In genomic region chr2:1950474-1950873, GRCh38 we compare ENCODE assay signal across 17 cellular contexts.
DNase-seq lines count a peak whose midpoint lies in the region; ATAC-seq and TF ChIP-seq lines count a peak whose summit lies in the region.
"Had no signal": no experiment of that assay in that cellular context is flagged by ENCODE, and none has a peak within 500 bp of the region (broad histone marks: within the 10 kb centered on the region; RNA-seq: fewer than 3 reads in every experiment).

No MANE protein-coding gene starts in this region.

- no peaks in the 10 kb centered on the region for H3K27me3 ChIP-seq in sigmoid colon
- no peaks in the 10 kb centered on the region for H3K27me3 ChIP-seq in upper lobe of left lung
- peaks cover 0 to 34% (median 0%) of the 10 kb centered on the region in 4 donors for H3K27me3 ChIP-seq in esophagus muscularis mucosa
- H3K27me3 ChIP-seq: BLaER1 had no signal

- H3K27ac ChIP-seq in sigmoid colon (no peak overlapping the region), upper lobe of left lung (no peak overlapping the region), esophagus muscularis mucosa (replicated peaks in 1 of 4) (no peak overlapping the region)
- H3K27ac ChIP-seq: BLaER1 had no signal

- no peak for DNase-seq in stimulated activated naive CD8-positive, alpha-beta T cell treated with anti-CD3 and anti-CD28 coated beads, Interleukin-15, amount 100 ng/mL, for 72 hours
- DNase-seq in stimulated activated naive CD8-positive, alpha-beta T cell treated with anti-CD3 and anti-CD28 coated beads, Interleukin-15, Interleukin-2, amounts not matched to agents 100 U/mL and 50 U/mL, for 24 hours, result no peak
- peak; percentile 22 for DNase-seq in sigmoid colon
- no peak for DNase-seq in upper lobe of left lung
- DNase-seq in SKM-1 (lab: John Stamatoyannopoulos, UW; ENCODE audit: unreplicated experiment), result no peak
- DNase-seq in HEK293T (ENCODE audit: extremely low spot score), result no peak
- no peak for DNase-seq in esophagus muscularis mucosa (ENCODE audit: extremely low spot score)
- DNase-seq: 8988T; CD4-positive, alpha-beta memory T cell; DMS79 treated with DMSO at 0.1 percent for 48 hours; GF-D8; H7 had no signal

- H3K4me3 Mint-ChIP-seq in stimulated activated naive CD8-positive, alpha-beta T cell treated with anti-CD3 and anti-CD28 coated beads, Interleukin-15, amount 100 ng/mL, for 72 hours, result no peak overlapping the region
- H3K4me3 Mint-ChIP-seq: CD14-positive monocyte; CD4-positive, alpha-beta memory T cell; GM23338 had no signal

- no peaks in the 10 kb centered on the region for H3K4me1 Mint-ChIP-seq in stimulated activated naive CD8-positive, alpha-beta T cell treated with anti-CD3 and anti-CD28 coated beads, Interleukin-15, amount 100 ng/mL, for 72 hours
- H3K4me1 Mint-ChIP-seq: CD14-positive monocyte; CD4-positive, alpha-beta memory T cell; GM23338 had no signal

- H3K27ac Mint-ChIP-seq in stimulated activated naive CD8-positive, alpha-beta T cell treated with anti-CD3 and anti-CD28 coated beads, Interleukin-15, amount 100 ng/mL, for 72 hours, result peak overlapping the region in 1 of 2 donors; percentile 13
- H3K27ac Mint-ChIP-seq: CD4-positive, alpha-beta memory T cell; GM23338 had no signal

- no peaks in the 10 kb centered on the region for H3K9me3 Mint-ChIP-seq in stimulated activated naive CD8-positive, alpha-beta T cell treated with anti-CD3 and anti-CD28 coated beads, Interleukin-15, amount 100 ng/mL, for 72 hours

- no peak for TF ChIP-seq POLR2A in sigmoid colon (IDR thresholded peaks at IDR 0.05)
- no peak for TF ChIP-seq POLR2A in upper lobe of left lung (IDR thresholded peaks at IDR 0.05)
- no peak for TF ChIP-seq POLR2A in esophagus muscularis mucosa (IDR thresholded peaks at IDR 0.05; ENCODE audit: low read depth)

- CTCF ChIA-PET in HEK293T (lab: Yijun Ruan, JAX), result no interaction called here

- H3K4me3 ChIP-seq in sigmoid colon (no peak overlapping the region), upper lobe of left lung (no peak overlapping the region), esophagus muscularis mucosa (no peak overlapping the region)
- H3K4me3 ChIP-seq: BLaER1, GM23338 had no signal

- H3K27me3 Mint-ChIP-seq in stimulated activated naive CD8-positive, alpha-beta T cell treated with anti-CD3 and anti-CD28 coated beads, Interleukin-15, amount 100 ng/mL, for 72 hours, result peaks cover 45% of the 10 kb centered on the region

- POLR2A ChIA-PET in HEK293T (lab: Yijun Ruan, JAX), result no interaction called here

- ATAC-seq in stimulated activated naive CD8-positive, alpha-beta T cell treated with anti-CD3 and anti-CD28 coated beads, Interleukin-15, amount 100 ng/mL, for 72 hours, result peak; percentile 51
- ATAC-seq in stimulated activated naive CD8-positive, alpha-beta T cell treated with anti-CD3 and anti-CD28 coated beads, Interleukin-15, Interleukin-2, amounts not matched to agents 100 U/mL and 50 U/mL, for 24 hours, result no peak
- ATAC-seq in upper lobe of left lung (ENCODE audit: low FRiP score in 2 of 2), result peak; percentile 12 to 38
- ATAC-seq: GM23338, HCT116, HepG2 had no signal

- no peak for TF ChIP-seq EP300 in sigmoid colon (IDR thresholded peaks at IDR 0.05)
- TF ChIP-seq EP300 in upper lobe of left lung (IDR thresholded peaks at IDR 0.05), result no peak
- TF ChIP-seq EP300 in esophagus muscularis mucosa (IDR thresholded peaks at IDR 0.05), result no peak

- H3K9me3 ChIP-seq in sigmoid colon (no peaks in the 10 kb centered on the region), upper lobe of left lung (no peaks in the 10 kb centered on the region), esophagus muscularis mucosa (no peaks in the 10 kb centered on the region)

- intact Hi-C loops in sigmoid colon (cut with DNase I) (no loop called here), esophagus muscularis mucosa (cut with DNase I) (no loop called here)

- 72 to 85% methylated on average over 3 of the region's 3 CpGs for WGBS in sigmoid colon, 2 donors
- WGBS in upper lobe of left lung, 2 donors, result 67 to 79% methylated on average over 3 of the region's 3 CpGs
- WGBS in esophagus muscularis mucosa, result 63% methylated on average over 3 of the region's 3 CpGs

- H3K36me3 ChIP-seq in sigmoid colon (no peaks in the 10 kb centered on the region), upper lobe of left lung (no peaks in the 10 kb centered on the region), esophagus muscularis mucosa (no peaks in the 10 kb centered on the region)
- H3K36me3 ChIP-seq: BLaER1 had no signal

- TF ChIP-seq CTCF in sigmoid colon (IDR thresholded peaks at IDR 0.05), result no peak
- TF ChIP-seq CTCF in upper lobe of left lung (IDR thresholded peaks at IDR 0.05), result no peak
- TF ChIP-seq CTCF in esophagus muscularis mucosa (IDR thresholded peaks at IDR 0.05), result no peak

- H3K4me1 ChIP-seq in sigmoid colon (no peaks in the 10 kb centered on the region), upper lobe of left lung (no peaks in the 10 kb centered on the region), esophagus muscularis mucosa (no peaks in the 10 kb centered on the region)

TF ChIP-seq in HEK293T, 16 proteins besides CTCF, POLR2A, EP300 and RAD21:
- TF ChIP-seq ZNF384 (IDR thresholded peaks at IDR 0.05) (no peak), PKNOX1 (IDR thresholded peaks at IDR 0.05) (no peak), SUZ12 (IDR thresholded peaks at IDR 0.05) (no peak), LEF1 (IDR thresholded peaks at IDR 0.05; ENCODE audit: borderline replicate concordance) (no peak), SP1 (IDR thresholded peaks at IDR 0.05) (no peak), L3MBTL2 (conservative IDR thresholded peaks at IDR 0.05) (no peak), TARDBP (IDR thresholded peaks at IDR 0.05) (no peak), ELF4 (IDR thresholded peaks at IDR 0.05) (no peak), FOXK2 (IDR thresholded peaks at IDR 0.05) (no peak), HDGF (IDR thresholded peaks at IDR 0.05; ENCODE audit: borderline replicate concordance) (no peak), NFRKB (IDR thresholded peaks at IDR 0.05) (no peak), CTBP1 (IDR thresholded peaks at IDR 0.05; ENCODE audit: borderline replicate concordance) (no peak), ARNT (IDR thresholded peaks at IDR 0.05) (no peak), FOXM1 (IDR thresholded peaks at IDR 0.05; ENCODE audit: borderline replicate concordance) (no peak), FOXA1 (IDR thresholded peaks at IDR 0.05) (no peak), BHLHE40 (IDR thresholded peaks at IDR 0.05; ENCODE audit: borderline replicate concordance) (no peak)
